Comparison of ENCODE assay signal across 13 cellular contexts in genomic region chr10:114356786-114357588, GRCh38. TPM values are rescaled to one million over a fixed set of nuclear protein-coding genes. Genes with fewer than 3 reads are reported as not detected.
DNase-seq lines count a peak whose midpoint lies in the region; ATAC-seq, FAIRE-seq and TF ChIP-seq lines count a peak whose summit lies in the region.
"Had no signal": no experiment of that assay in that cellular context is flagged by ENCODE, and none has a peak within 500 bp of the region (broad histone marks: within the 10 kb centered on the region; RNA-seq: fewer than 3 reads in every experiment).

No MANE protein-coding gene starts in this region.

- no peaks in the 10 kb centered on the region for H3K36me3 Mint-ChIP-seq in activated CD8-positive, alpha-beta T cell treated with anti-CD3 and anti-CD28 coated beads for 36 hours (ENCODE audit: low read depth)
- H3K36me3 Mint-ChIP-seq in activated CD8-positive, alpha-beta T cell treated with anti-CD3 and anti-CD28 coated beads, Interleukin-2, amount 10 ng/mL, durations not matched to agents 7 days and 5 days (ENCODE audit: low read depth) = no peaks in the 10 kb centered on the region
- H3K36me3 Mint-ChIP-seq in nephron progenitor cell (ENCODE audit: low read depth) = peaks cover 7% of the 10 kb centered on the region
- H3K36me3 Mint-ChIP-seq: brain had no signal

- H3K27me3 ChIP-seq in uterus (no peaks in the 10 kb centered on the region), A673 (replicated peaks; ENCODE audit: insufficient read depth, low read depth, low read length, poor library complexity) (peaks cover 12% of the 10 kb centered on the region)

- peaks cover 0 to 8% of the 10 kb centered on the region in 2 donors for H3K4me1 ChIP-seq in uterus
- H3K4me1 ChIP-seq in A673 (ENCODE audit: insufficient read depth, low read length, poor library complexity, severe bottlenecking) = no peaks in the 10 kb centered on the region

- TF ChIP-seq CTCF in activated CD8-positive, alpha-beta T cell treated with anti-CD3 and anti-CD28 coated beads for 36 hours (IDR thresholded peaks at IDR 0.05) = no peak
- TF ChIP-seq CTCF in choroid plexus epithelial cell (conservative IDR thresholded peaks at IDR 0.05; ENCODE audit: low read depth, low read length) = no peak
- TF ChIP-seq CTCF in nephron progenitor cell (IDR thresholded peaks at IDR 0.05) = no peak
- TF ChIP-seq CTCF in uterus (IDR thresholded peaks at IDR 0.05) = no peak
- no peak for TF ChIP-seq CTCF in A673 (conservative IDR thresholded peaks at IDR 0.05; ENCODE audit: low read depth, low read length)

- no peak for FAIRE-seq in frontal cortex (lab: Jason Lieb, UNC)

- H3K9me3 Mint-ChIP-seq in activated CD8-positive, alpha-beta T cell treated with anti-CD3 and anti-CD28 coated beads for 36 hours = no peaks in the 10 kb centered on the region
- no peaks in the 10 kb centered on the region for H3K9me3 Mint-ChIP-seq in activated CD8-positive, alpha-beta T cell treated with anti-CD3 and anti-CD28 coated beads, Interleukin-2, amount 10 ng/mL, durations not matched to agents 7 days and 5 days (ENCODE audit: insufficient read depth)
- no peaks in the 10 kb centered on the region for H3K9me3 Mint-ChIP-seq in nephron progenitor cell

- H3K27me3 Mint-ChIP-seq in activated CD8-positive, alpha-beta T cell treated with anti-CD3 and anti-CD28 coated beads for 36 hours = peaks cover 14% of the 10 kb centered on the region
- peaks cover 10% of the 10 kb centered on the region for H3K27me3 Mint-ChIP-seq in activated CD8-positive, alpha-beta T cell treated with anti-CD3 and anti-CD28 coated beads, Interleukin-2, amount 10 ng/mL, durations not matched to agents 7 days and 5 days (ENCODE audit: low read depth)
- no peaks in the 10 kb centered on the region for H3K27me3 Mint-ChIP-seq in nephron progenitor cell (ENCODE audit: low read depth, poor library complexity)
- H3K27me3 Mint-ChIP-seq: brain had no signal

- DNase-seq in activated CD8-positive, alpha-beta T cell treated with anti-CD3 and anti-CD28 coated beads for 36 hours = no peak
- no peak for DNase-seq in activated CD8-positive, alpha-beta T cell treated with anti-CD3 and anti-CD28 coated beads, Interleukin-2, amount 10 ng/mL, durations not matched to agents 7 days and 5 days
- DNase-seq in choroid plexus epithelial cell (ENCODE audit: low read depth) (peak; percentile 82), nephron progenitor cell (no peak), uterus (no peak), A673 (ENCODE audit: low spot score) (no peak), NCI-H69 (lab: John Stamatoyannopoulos, UW) (no peak), frontal cortex (ENCODE audit: low spot score in 2 of 2) (no peak)
- DNase-seq: activated CD8-positive, alpha-beta memory T cell treated with anti-CD3 and anti-CD28 coated beads, Interleukin-2, amount 50 U/mL, for 4 hours; DND-41; left cardiac atrium; NCI-H1694 treated with DMSO at 0.1 percent for 48 hours had no signal

- H3K27ac ChIP-seq in uterus (peak overlapping the region; percentile 64 to 86), A673 (ENCODE audit: low read depth, low read length, poor library complexity, severe bottlenecking) (no peak overlapping the region)

- no peaks in the 10 kb centered on the region for H3K36me3 ChIP-seq in uterus
- H3K36me3 ChIP-seq in A673 (ENCODE audit: insufficient read depth, low read length, poor library complexity, severe bottlenecking) = no peaks in the 10 kb centered on the region

- H3K9me3 ChIP-seq in uterus (no peaks in the 10 kb centered on the region), A673 (ENCODE audit: low read depth, low read length, poor library complexity, severe bottlenecking) (no peaks in the 10 kb centered on the region)

- H3K4me1 Mint-ChIP-seq in activated CD8-positive, alpha-beta T cell treated with anti-CD3 and anti-CD28 coated beads for 36 hours (ENCODE audit: low read depth) = peaks cover 15% of the 10 kb centered on the region
- peaks cover 8% of the 10 kb centered on the region for H3K4me1 Mint-ChIP-seq in activated CD8-positive, alpha-beta T cell treated with anti-CD3 and anti-CD28 coated beads, Interleukin-2, amount 10 ng/mL, durations not matched to agents 7 days and 5 days (ENCODE audit: low read depth)
- peaks cover 48% of the 10 kb centered on the region for H3K4me1 Mint-ChIP-seq in nephron progenitor cell

- CTCF ChIA-PET in activated CD8-positive, alpha-beta T cell treated with anti-CD3 and anti-CD28 coated beads for 36 hours (lab: Charles Lee) = interaction anchor here (1.3 kb wide), 1 partner anchor 53 kb away, joined by 4 read pairs; no protein-coding TSS in a partner anchor
- CTCF ChIA-PET in activated CD8-positive, alpha-beta T cell treated with anti-CD3 and anti-CD28 coated beads, Interleukin-2, amount 10 ng/mL, durations not matched to agents 7 days and 5 days (lab: Charles Lee) = interaction anchor here (0.8 to 1.7 kb wide), 2 partner anchors 53 to 115 kb away, joined by 3 to 8 read pairs; no protein-coding TSS in a partner anchor
- CTCF ChIA-PET in A673 (lab: Charles Lee) = no interaction called here

- intact Hi-C loops in activated CD8-positive, alpha-beta T cell treated with anti-CD3 and anti-CD28 coated beads for 36 hours (cut with micrococcal nuclease) = no loop called here
- intact Hi-C loops in uterus (cut with DNase I; ENCODE audit: low total_unique reads) (no loop called here), A673 (cut with micrococcal nuclease; ENCODE audit: unreplicated experiment) (no loop called here)

- POLR2A ChIA-PET in activated CD8-positive, alpha-beta T cell treated with anti-CD3 and anti-CD28 coated beads for 36 hours (lab: Charles Lee) = no interaction called here
- POLR2A ChIA-PET in activated CD8-positive, alpha-beta T cell treated with anti-CD3 and anti-CD28 coated beads, Interleukin-2, amount 10 ng/mL, durations not matched to agents 7 days and 5 days (lab: Charles Lee) = no interaction called here
- POLR2A ChIA-PET in A673 (lab: Charles Lee; ENCODE audit: low non-redundant PET) = no interaction called here

- no TSS peak for BruUV-seq in A673 (replicated peaks; lab: Mats Ljungman, UMichigan)

- TF ChIP-seq POLR2A in uterus (IDR thresholded peaks at IDR 0.05) = no peak

- peak overlapping the region; percentile 68 for H3K27ac Mint-ChIP-seq in activated CD8-positive, alpha-beta T cell treated with anti-CD3 and anti-CD28 coated beads for 36 hours
- H3K27ac Mint-ChIP-seq in activated CD8-positive, alpha-beta T cell treated with anti-CD3 and anti-CD28 coated beads, Interleukin-2, amount 10 ng/mL, durations not matched to agents 7 days and 5 days = no peak overlapping the region
- H3K27ac Mint-ChIP-seq in nephron progenitor cell = peak overlapping the region; percentile 41

- peak overlapping the region; percentile 1 for H3K4me3 Mint-ChIP-seq in activated CD8-positive, alpha-beta T cell treated with anti-CD3 and anti-CD28 coated beads for 36 hours
- H3K4me3 Mint-ChIP-seq in activated CD8-positive, alpha-beta T cell treated with anti-CD3 and anti-CD28 coated beads, Interleukin-2, amount 10 ng/mL, durations not matched to agents 7 days and 5 days = no peak overlapping the region
- no peak overlapping the region for H3K4me3 Mint-ChIP-seq in nephron progenitor cell
- H3K4me3 Mint-ChIP-seq: brain had no signal

- peak; percentile 74 for ATAC-seq in activated CD8-positive, alpha-beta T cell treated with anti-CD3 and anti-CD28 coated beads for 36 hours
- no peak for ATAC-seq in activated CD8-positive, alpha-beta T cell treated with anti-CD3 and anti-CD28 coated beads, Interleukin-2, amount 10 ng/mL, durations not matched to agents 7 days and 5 days

- H3K4me3 ChIP-seq in choroid plexus epithelial cell (ENCODE audit: low read depth, low read length) = no peak overlapping the region
- H3K4me3 ChIP-seq in uterus = no peak overlapping the region
- H3K4me3 ChIP-seq in A673 (ENCODE audit: low read depth, low read length, poor library complexity, severe bottlenecking) = no peak overlapping the region

RNA-seq across cellular contexts. Expression of gene AFAP1L2, which starts 47.3 kb away (rescaled TPM):
- total RNA-seq in activated CD8-positive, alpha-beta T cell treated with anti-CD3 and anti-CD28 coated beads for 36 hours = 1 to 10 TPM; 4.9 to 6.3 TPM
- total RNA-seq in activated CD8-positive, alpha-beta T cell treated with anti-CD3 and anti-CD28 coated beads, Interleukin-2, amount 10 ng/mL, durations not matched to agents 7 days and 5 days = 1 to 10 TPM; 4.0 to 4.8 TPM
- total RNA-seq in uterus = 10 to 100 TPM; 28.4 to 86.6 (median 48.6) TPM
- not detected in 2 replicates for total RNA-seq in A673 (2021)
- 6.1 TPM for total RNA-seq in frontal cortex
